21 cellular contexts compared by ENCODE assay signal in genomic region chr6:15498640-15499039, GRCh38.
A peak's percentile ranks its signal among the peaks of the same experiment; 100 is the strongest.
DNase-seq lines count a peak whose midpoint lies in the region; ATAC-seq and TF ChIP-seq lines count a peak whose summit lies in the region.
"Had no signal": no experiment of that assay in that cellular context is flagged by ENCODE, and none has a peak within 500 bp of the region (broad histone marks: within the 10 kb centered on the region; RNA-seq: fewer than 3 reads in every experiment).

No MANE protein-coding gene starts in this region.

- no peaks in the 10 kb centered on the region for H4K20me1 ChIP-seq in MM.1S (ENCODE audit: insufficient read depth, low read length)
- H4K20me1 ChIP-seq in OCI-LY7 (ENCODE audit: insufficient read depth, low read length), result no peaks in the 10 kb centered on the region

- H3K4me2 ChIP-seq in MM.1S (ENCODE audit: low read depth, low read length) (no peak overlapping the region), OCI-LY7 (ENCODE audit: low read length) (no peak overlapping the region)
- H3K4me2 ChIP-seq: A549 had no signal

- H3K27ac Mint-ChIP-seq in activated T-helper 1 cell treated with anti-CD3 and anti-CD28 coated beads, Interleukin-12 subunit alpha, Interleukin-12 subunit beta, Interleukin-2, Interleukin-4 antibody, amounts not matched to agents 30 ng/mL and 10 ng/mL and 1 ng/mL, durations not matched to agents 14 hours and 24 hours and 36 hours, result peak overlapping the region; percentile 52

- H2AFZ ChIP-seq in MM.1S (ENCODE audit: low read length), result no peak overlapping the region
- H2AFZ ChIP-seq in OCI-LY7 (ENCODE audit: low read length), result no peak overlapping the region

- 64 to 81% methylated on average over 6 to 12 of the region's 12 CpGs for WGBS in upper lobe of left lung, 2 donors
- 82 to 86% methylated on average over 11 to 12 of the region's 12 CpGs for WGBS in tibial nerve, 2 donors

- no peak for TF ChIP-seq POLR2A in upper lobe of left lung (IDR thresholded peaks at IDR 0.05)
- TF ChIP-seq POLR2A in tibial nerve (IDR thresholded peaks at IDR 0.05), result no peak

- DNase-seq in activated CD8-positive, alpha-beta memory T cell treated with anti-CD3 and anti-CD28 coated beads, Interleukin-2, amount 50 U/mL, for 4 hours, result peak; percentile 2
- DNase-seq in activated CD8-positive, alpha-beta memory T cell treated with anti-CD3 and anti-CD28 coated beads for 24 hours, result no peak
- DNase-seq in activated T-helper 1 cell treated with anti-CD3 and anti-CD28 coated beads, Interleukin-12 subunit alpha, Interleukin-12 subunit beta, Interleukin-2, Interleukin-4 antibody, amounts not matched to agents 30 ng/mL and 10 ng/mL and 1 ng/mL, durations not matched to agents 14 hours and 24 hours and 36 hours (ENCODE audit: low spot score), result no peak
- DNase-seq in foreskin keratinocyte (peak; percentile 53 to 67), upper lobe of left lung (peak in 1 of 2 donors; percentile 55), MM.1S (no peak), OCI-LY7 (ENCODE audit: low spot score) (no peak), tibial nerve (ENCODE audit: low spot score in 2 of 2) (no peak)
- DNase-seq: activated CD4-positive, alpha-beta T cell treated with anti-CD3 and anti-CD28 coated beads, Interleukin-2, amount 50 U/mL, for 1 hour; activated T-cell treated with anti-CD3 and anti-CD28 coated beads, Interleukin-2, amount 50 U/mL, for 4 hours; DMS153; NCI-H2081; NCI-H526; stimulated activated naive CD4-positive, alpha-beta T cell had no signal

- ATAC-seq in foreskin keratinocyte (peak; percentile 94), upper lobe of left lung (ENCODE audit: low FRiP score in 2 of 2) (peak; percentile 47 to 50)
- ATAC-seq: A549; activated T-cell treated with anti-CD3 and anti-CD28 coated beads, Interleukin-2, amount 50 U/mL, for 4 hours had no signal

- TF ChIP-seq EP300 in upper lobe of left lung (IDR thresholded peaks at IDR 0.05) (no peak), tibial nerve (IDR thresholded peaks at IDR 0.05) (no peak)

- H3K9me3 Mint-ChIP-seq in activated T-helper 1 cell treated with anti-CD3 and anti-CD28 coated beads, Interleukin-12 subunit alpha, Interleukin-12 subunit beta, Interleukin-2, Interleukin-4 antibody, amounts not matched to agents 30 ng/mL and 10 ng/mL and 1 ng/mL, durations not matched to agents 14 hours and 24 hours and 36 hours, result no peaks in the 10 kb centered on the region
- H3K9me3 Mint-ChIP-seq: activated T-cell treated with anti-CD3 and anti-CD28 coated beads, Interleukin-2, amount 50 U/mL, for 4 hours; neural crest cell had no signal

- H3K9me3 ChIP-seq in upper lobe of left lung (no peaks in the 10 kb centered on the region), MM.1S (replicated peaks; ENCODE audit: insufficient read depth, low read length) (no peaks in the 10 kb centered on the region), OCI-LY7 (ENCODE audit: low read length) (no peaks in the 10 kb centered on the region), tibial nerve (no peaks in the 10 kb centered on the region)
- H3K9me3 ChIP-seq: A549; BLaER1 treated with 17β-estradiol and CSF1 and Interleukin-3, amounts not matched to agents 10 nM and 100 nM; HAP-1; heart left ventricle had no signal

- CTCF ChIA-PET in OCI-LY7 (lab: Charles Lee; ENCODE audit: unreplicated experiment), result no interaction called here

- intact Hi-C loops in activated T-helper 1 cell treated with anti-CD3 and anti-CD28 coated beads, Interleukin-12 subunit alpha, Interleukin-12 subunit beta, Interleukin-2, Interleukin-4 antibody, amounts not matched to agents 30 ng/mL and 10 ng/mL and 1 ng/mL, durations not matched to agents 14 hours and 24 hours and 36 hours (cut with micrococcal nuclease), result no loop called here
- intact Hi-C loops in OCI-LY7 (cut with micrococcal nuclease; ENCODE audit: unreplicated experiment), result no loop called here

- H3K4me3 Mint-ChIP-seq in activated T-helper 1 cell treated with anti-CD3 and anti-CD28 coated beads, Interleukin-12 subunit alpha, Interleukin-12 subunit beta, Interleukin-2, Interleukin-4 antibody, amounts not matched to agents 30 ng/mL and 10 ng/mL and 1 ng/mL, durations not matched to agents 14 hours and 24 hours and 36 hours, result no peak overlapping the region
- H3K4me3 Mint-ChIP-seq: activated T-cell treated with anti-CD3 and anti-CD28 coated beads, Interleukin-2, amount 50 U/mL, for 4 hours; neural crest cell had no signal

- H3K4me3 ChIP-seq in upper lobe of left lung (no peak overlapping the region), MM.1S (ENCODE audit: low read length) (no peak overlapping the region), OCI-LY7 (ENCODE audit: low read depth, low read length, poor library complexity, severe bottlenecking) (no peak overlapping the region), tibial nerve (no peak overlapping the region)
- H3K4me3 ChIP-seq: A549; BLaER1 treated with 17β-estradiol and CSF1 and Interleukin-3, amounts not matched to agents 10 nM and 100 nM; dorsolateral prefrontal cortex; HAP-1; heart left ventricle; SK-N-MC had no signal

- POLR2A ChIA-PET in OCI-LY7 (lab: Charles Lee), result no interaction called here

- H3K9ac ChIP-seq in MM.1S (ENCODE audit: low read length), result no peak overlapping the region
- H3K9ac ChIP-seq: BLaER1 treated with 17β-estradiol and CSF1 and Interleukin-3, amounts not matched to agents 10 nM and 100 nM had no signal

- H3K4me1 Mint-ChIP-seq in activated T-helper 1 cell treated with anti-CD3 and anti-CD28 coated beads, Interleukin-12 subunit alpha, Interleukin-12 subunit beta, Interleukin-2, Interleukin-4 antibody, amounts not matched to agents 30 ng/mL and 10 ng/mL and 1 ng/mL, durations not matched to agents 14 hours and 24 hours and 36 hours (ENCODE audit: low read depth), result peaks cover 4% of the 10 kb centered on the region

- H3K36me3 ChIP-seq in upper lobe of left lung, result peaks cover 7 to 53% (median 31%) of the 10 kb centered on the region in 4 donors
- no peaks in the 10 kb centered on the region for H3K36me3 ChIP-seq in MM.1S (replicated peaks; ENCODE audit: insufficient read depth, low read length)
- H3K36me3 ChIP-seq in OCI-LY7 (ENCODE audit: insufficient read depth, low read length), result 0 out of 2 replicates have a peak, but pooled peaks cover 3% of the 10 kb centered on the region
- peaks cover 0 to 48% (median 5%) of the 10 kb centered on the region in 3 donors for H3K36me3 ChIP-seq in tibial nerve
- H3K36me3 ChIP-seq: HAP-1 had no signal

- BruUV-seq in OCI-LY7 (replicated peaks; lab: Mats Ljungman, UMichigan), result no TSS peak

- TF ChIP-seq CTCF in foreskin keratinocyte (conservative IDR thresholded peaks at IDR 0.05) (no peak), upper lobe of left lung (IDR thresholded peaks at IDR 0.05) (no peak), MM.1S (IDR thresholded peaks at IDR 0.05; ENCODE audit: low read length) (no peak), OCI-LY7 (conservative IDR thresholded peaks at IDR 0.05; ENCODE audit: low read length) (no peak), tibial nerve (IDR thresholded peaks at IDR 0.05) (no peak)

- H3K27me3 ChIP-seq in foreskin keratinocyte, result no peaks in the 10 kb centered on the region
- H3K27me3 ChIP-seq in upper lobe of left lung, result no peaks in the 10 kb centered on the region
- no peaks in the 10 kb centered on the region for H3K27me3 ChIP-seq in MM.1S (replicated peaks; ENCODE audit: insufficient read depth, low read length)
- no peaks in the 10 kb centered on the region for H3K27me3 ChIP-seq in tibial nerve
- H3K27me3 ChIP-seq: BLaER1 treated with 17β-estradiol and CSF1 and Interleukin-3, amounts not matched to agents 10 nM and 100 nM; dorsolateral prefrontal cortex; heart left ventricle had no signal

- H3K79me2 ChIP-seq in MM.1S (ENCODE audit: low read length) (no peaks in the 10 kb centered on the region), OCI-LY7 (ENCODE audit: insufficient read depth, low read depth, low read length) (no peaks in the 10 kb centered on the region)

- peaks cover 1% of the 10 kb centered on the region for H3K27me3 Mint-ChIP-seq in activated T-helper 1 cell treated with anti-CD3 and anti-CD28 coated beads, Interleukin-12 subunit alpha, Interleukin-12 subunit beta, Interleukin-2, Interleukin-4 antibody, amounts not matched to agents 30 ng/mL and 10 ng/mL and 1 ng/mL, durations not matched to agents 14 hours and 24 hours and 36 hours (ENCODE audit: insufficient read depth)

- peaks cover 4% of the 10 kb centered on the region for H3K4me1 ChIP-seq in foreskin keratinocyte
- peaks cover 0 to 21% (median 8%) of the 10 kb centered on the region in 4 donors for H3K4me1 ChIP-seq in upper lobe of left lung
- H3K4me1 ChIP-seq in MM.1S (ENCODE audit: low read length), result no peaks in the 10 kb centered on the region
- no peaks in the 10 kb centered on the region for H3K4me1 ChIP-seq in OCI-LY7 (ENCODE audit: insufficient read depth, low read length, poor library complexity, severe bottlenecking)
- peaks cover 0 to 39% (median 10%) of the 10 kb centered on the region in 4 donors for H3K4me1 ChIP-seq in tibial nerve
- H3K4me1 ChIP-seq: A549 had no signal

- H3K27ac ChIP-seq in foreskin keratinocyte, result no peak overlapping the region
- no peak overlapping the region for H3K27ac ChIP-seq in upper lobe of left lung
- H3K27ac ChIP-seq in MM.1S (ENCODE audit: low read length), result no peak overlapping the region
- no peak overlapping the region for H3K27ac ChIP-seq in OCI-LY7 (ENCODE audit: low read depth, low read length, poor library complexity, severe bottlenecking)
- H3K27ac ChIP-seq in tibial nerve, result no peak overlapping the region
- H3K27ac ChIP-seq: A549; BLaER1 treated with 17β-estradiol and CSF1 and Interleukin-3, amounts not matched to agents 10 nM and 100 nM; dorsolateral prefrontal cortex; heart left ventricle; SK-N-MC had no signal

- no peaks in the 10 kb centered on the region for H3F3A ChIP-seq in MM.1S (ENCODE audit: insufficient read depth, low read length)

- H3K9me2 ChIP-seq in MM.1S (replicated peaks; ENCODE audit: insufficient read depth, low read length), result no peaks in the 10 kb centered on the region
- no peaks in the 10 kb centered on the region for H3K9me2 ChIP-seq in OCI-LY7 (ENCODE audit: insufficient read depth, low read length)

- H3K36me3 Mint-ChIP-seq in activated T-helper 1 cell treated with anti-CD3 and anti-CD28 coated beads, Interleukin-12 subunit alpha, Interleukin-12 subunit beta, Interleukin-2, Interleukin-4 antibody, amounts not matched to agents 30 ng/mL and 10 ng/mL and 1 ng/mL, durations not matched to agents 14 hours and 24 hours and 36 hours (ENCODE audit: low read depth), result peaks cover 38% of the 10 kb centered on the region

Comparison
In these comparisons a context has a peak if more than half of its experiments do, and no peak if none do; other contexts are left out.
1. DNase-seq: peak in activated CD8-positive, alpha-beta memory T cell treated with anti-CD3 and anti-CD28 coated beads, Interleukin-2, amount 50 U/mL, for 4 hours (single experiment) and foreskin keratinocyte (2 of 2); none in activated CD8-positive, alpha-beta memory T cell treated with anti-CD3 and anti-CD28 coated beads for 24 hours (single experiment), activated T-helper 1 cell treated with anti-CD3 and anti-CD28 coated beads, Interleukin-12 subunit alpha, Interleukin-12 subunit beta, Interleukin-2, Interleukin-4 antibody, amounts not matched to agents 30 ng/mL and 10 ng/mL and 1 ng/mL, durations not matched to agents 14 hours and 24 hours and 36 hours (single experiment), MM.1S (single experiment), OCI-LY7 (single experiment) and tibial nerve (0 of 2).